18 cellular contexts compared by ENCODE assay signal in genomic region chr19:41222240-41222639, GRCh38. TPM values are rescaled to one million over a fixed set of nuclear protein-coding genes. Genes with fewer than 3 reads are reported as not detected.
A peak's percentile ranks its signal among the peaks of the same experiment; 100 is the strongest.
DNase-seq lines count a peak whose midpoint lies in the region; ATAC-seq and TF ChIP-seq lines count a peak whose summit lies in the region.
"Had no signal": no experiment of that assay in that cellular context is flagged by ENCODE, and none has a peak within 500 bp of the region (broad histone marks: within the 10 kb centered on the region; RNA-seq: fewer than 3 reads in every experiment).

No MANE protein-coding gene starts in this region.

- TF ChIP-seq POLR2A in stomach (IDR thresholded peaks at IDR 0.05), result no peak

- peaks cover 76% of the 10 kb centered on the region for H3K4me1 Mint-ChIP-seq in HFFc6 (ENCODE audit: low read depth)
- H3K4me1 Mint-ChIP-seq in activated T-helper 1 cell treated with anti-CD3 and anti-CD28 coated beads, Interleukin-12 subunit alpha, Interleukin-12 subunit beta, Interleukin-2, Interleukin-4 antibody, amounts not matched to agents 30 ng/mL and 10 ng/mL and 1 ng/mL, durations not matched to agents 14 hours and 24 hours and 36 hours (ENCODE audit: low read depth), result peaks cover 24% of the 10 kb centered on the region

- no peak for ATAC-seq in aorta (ENCODE audit: low FRiP score)
- ATAC-seq: T-cell had no signal

- peaks cover 3% of the 10 kb centered on the region for H3K27me3 ChIP-seq in layer of hippocampus (ENCODE audit: control insufficient read depth, insufficient read depth, low read length)
- peaks cover 0 to 37% (median 30%) of the 10 kb centered on the region in 3 donors for H3K27me3 ChIP-seq in stomach
- H3K27me3 ChIP-seq in aorta (ENCODE audit: control insufficient read depth in 1 of 2, insufficient read depth in 2 of 2, low read length in 1 of 2), result no peaks in the 10 kb centered on the region

- peak overlapping the region; percentile 86 for H3K27ac Mint-ChIP-seq in HFFc6
- H3K27ac Mint-ChIP-seq in activated T-helper 1 cell treated with anti-CD3 and anti-CD28 coated beads, Interleukin-12 subunit alpha, Interleukin-12 subunit beta, Interleukin-2, Interleukin-4 antibody, amounts not matched to agents 30 ng/mL and 10 ng/mL and 1 ng/mL, durations not matched to agents 14 hours and 24 hours and 36 hours, result peak overlapping the region; percentile 2
- H3K27ac Mint-ChIP-seq: CD14-positive monocyte, memory B cell had no signal

- WGBS in stomach, 5 donors, result 72 to 86% (median 80%) methylated on average over 10 of the region's 10 CpGs
- WGBS in aorta, 2 donors, result 87 to 88% methylated on average over 10 of the region's 10 CpGs

- no peak for TF ChIP-seq CTCF in HFFc6 (IDR thresholded peaks at IDR 0.05)
- no peak for TF ChIP-seq CTCF in stomach (IDR thresholded peaks at IDR 0.05)

- H3K27ac ChIP-seq in layer of hippocampus (ENCODE audit: low read depth, low read length) (peak overlapping the region; percentile 55), stomach (peak overlapping the region in 3 of 5 donors; percentile 90 to 94 (median 91)), aorta (ENCODE audit: low read depth in 1 of 2, low read length in 2 of 2) (no peak overlapping the region)

- peaks cover 11% of the 10 kb centered on the region for H3K27me3 Mint-ChIP-seq in HFFc6 (ENCODE audit: insufficient read depth)
- peaks cover 44% of the 10 kb centered on the region for H3K27me3 Mint-ChIP-seq in activated T-helper 1 cell treated with anti-CD3 and anti-CD28 coated beads, Interleukin-12 subunit alpha, Interleukin-12 subunit beta, Interleukin-2, Interleukin-4 antibody, amounts not matched to agents 30 ng/mL and 10 ng/mL and 1 ng/mL, durations not matched to agents 14 hours and 24 hours and 36 hours (ENCODE audit: insufficient read depth)

- no peaks in the 10 kb centered on the region for H3K9me3 ChIP-seq in stomach
- no peaks in the 10 kb centered on the region for H3K9me3 ChIP-seq in aorta (ENCODE audit: control insufficient read depth, low read length)

- H3K4me1 ChIP-seq in stomach (peaks cover 18 to 77% (median 54%) of the 10 kb centered on the region in 4 donors), aorta (ENCODE audit: control insufficient read depth in 1 of 2, insufficient read depth in 2 of 2, low read length in 2 of 2) (no peaks in the 10 kb centered on the region)

- intact Hi-C loops in activated T-helper 1 cell treated with anti-CD3 and anti-CD28 coated beads, Interleukin-12 subunit alpha, Interleukin-12 subunit beta, Interleukin-2, Interleukin-4 antibody, amounts not matched to agents 30 ng/mL and 10 ng/mL and 1 ng/mL, durations not matched to agents 14 hours and 24 hours and 36 hours (cut with micrococcal nuclease), result no loop called here
- intact Hi-C loops in stomach (cut with DNase I; ENCODE audit: low total_unique reads), result loop anchor here (5.0 kb wide), 1 partner anchor 35 kb away; no protein-coding TSS in a partner anchor
- intact Hi-C loops in aorta (cut with DNase I), result no loop called here

- DNase-seq in HFFc6, result no peak
- no peak for DNase-seq in activated T-helper 1 cell treated with anti-CD3 and anti-CD28 coated beads, Interleukin-12 subunit alpha, Interleukin-12 subunit beta, Interleukin-2, Interleukin-4 antibody, amounts not matched to agents 30 ng/mL and 10 ng/mL and 1 ng/mL, durations not matched to agents 14 hours and 24 hours and 36 hours (ENCODE audit: low spot score)
- no peak for DNase-seq in stomach
- no peak for DNase-seq in NCI-H82 treated with DMSO at 0.1 percent for 48 hours (lab: John Stamatoyannopoulos, UW; ENCODE audit: unreplicated experiment)
- DNase-seq in middle frontal gyrus (ENCODE audit: extremely low spot score, low spot score), result no peak
- DNase-seq in NCI-H1930 (lab: John Stamatoyannopoulos, UW), result no peak
- no peak for DNase-seq in aorta
- DNase-seq: activated CD4-positive, alpha-beta T cell treated with anti-CD3 and anti-CD28 coated beads for 1 hour; activated T-cell treated with anti-CD3 and anti-CD28 coated beads, Interleukin-2, amount 50 U/mL, for 48 hours; dermis blood vessel endothelial cell; EL; KG1; NCI-H1436 treated with DMSO at 0.1 percent for 48 hours; posterior cingulate gyrus; T-cell had no signal

- H3K36me3 ChIP-seq in stomach, result peaks cover 0 to 11% (median 5%) of the 10 kb centered on the region in 4 donors
- H3K36me3 ChIP-seq in aorta (ENCODE audit: control insufficient read depth in 1 of 2, insufficient read depth in 2 of 2, low read length in 1 of 2), result no peaks in the 10 kb centered on the region

- H3K4me3 Mint-ChIP-seq in HFFc6, result peak overlapping the region; percentile 86
- H3K4me3 Mint-ChIP-seq in activated T-helper 1 cell treated with anti-CD3 and anti-CD28 coated beads, Interleukin-12 subunit alpha, Interleukin-12 subunit beta, Interleukin-2, Interleukin-4 antibody, amounts not matched to agents 30 ng/mL and 10 ng/mL and 1 ng/mL, durations not matched to agents 14 hours and 24 hours and 36 hours, result no peak overlapping the region
- H3K4me3 Mint-ChIP-seq: CD14-positive monocyte, memory B cell, T-cell had no signal

- peaks cover 66% of the 10 kb centered on the region for H3K36me3 Mint-ChIP-seq in HFFc6 (ENCODE audit: low read depth)
- H3K36me3 Mint-ChIP-seq in activated T-helper 1 cell treated with anti-CD3 and anti-CD28 coated beads, Interleukin-12 subunit alpha, Interleukin-12 subunit beta, Interleukin-2, Interleukin-4 antibody, amounts not matched to agents 30 ng/mL and 10 ng/mL and 1 ng/mL, durations not matched to agents 14 hours and 24 hours and 36 hours (ENCODE audit: low read depth), result no peaks in the 10 kb centered on the region
- H3K36me3 Mint-ChIP-seq: T-cell had no signal

- H3K9me3 Mint-ChIP-seq in HFFc6, result peaks cover 7% of the 10 kb centered on the region; the same call in 1 of the 2 replicates
- no peaks in the 10 kb centered on the region for H3K9me3 Mint-ChIP-seq in activated T-helper 1 cell treated with anti-CD3 and anti-CD28 coated beads, Interleukin-12 subunit alpha, Interleukin-12 subunit beta, Interleukin-2, Interleukin-4 antibody, amounts not matched to agents 30 ng/mL and 10 ng/mL and 1 ng/mL, durations not matched to agents 14 hours and 24 hours and 36 hours
- H3K9me3 Mint-ChIP-seq: memory B cell, T-cell had no signal

- TF ChIP-seq EP300 in stomach (IDR thresholded peaks at IDR 0.05), result no peak

- H3K4me3 ChIP-seq in stomach (no peak overlapping the region), aorta (ENCODE audit: low read length in 2 of 2) (no peak overlapping the region)

RNA-seq across cellular contexts. Expression of gene AXL, which starts 3.2 kb away (rescaled TPM):
- total RNA-seq in HFFc6 (2021; fragmentation: NEBNext Ultra II Directional; extraction: Animal tissue kit (Norgen Biotek cat#: 25700)), result 100 to 1,000 TPM; 419 to 474 (median 458) TPM
- 0.17 and 0.18 TPM in 2 replicates for total RNA-seq in activated T-helper 1 cell treated with anti-CD3 and anti-CD28 coated beads, Interleukin-12 subunit alpha, Interleukin-12 subunit beta, Interleukin-2, Interleukin-4 antibody, amounts not matched to agents 30 ng/mL and 10 ng/mL and 1 ng/mL, durations not matched to agents 14 hours and 24 hours and 36 hours
- 10 to 100 TPM; 14.8 to 48.7 (median 38.9) TPM for total RNA-seq in stomach
- 1 to 10 TPM; 6.1 to 8.4 (median 7.0) TPM for polyA plus RNA-seq in stomach
- total RNA-seq in aorta, result 100 to 1,000 TPM; 106 TPM
- polyA plus RNA-seq in aorta, result 10 to 100 TPM; 14.8 to 44.6 TPM

RNA-seq across cellular contexts. Expression of gene CYP2S1, which starts 29.2 kb away (rescaled TPM):
- total RNA-seq in HFFc6 (2021; fragmentation: NEBNext Ultra II Directional; extraction: Animal tissue kit (Norgen Biotek cat#: 25700)), result 1 to 10 TPM in 3 of 6 experiments, under 1 TPM in 3; 0.65 to 1.6 (median 1.1) TPM
- total RNA-seq in activated T-helper 1 cell treated with anti-CD3 and anti-CD28 coated beads, Interleukin-12 subunit alpha, Interleukin-12 subunit beta, Interleukin-2, Interleukin-4 antibody, amounts not matched to agents 30 ng/mL and 10 ng/mL and 1 ng/mL, durations not matched to agents 14 hours and 24 hours and 36 hours, result 0.60 and 0.73 TPM in 2 replicates
- 10 to 100 TPM; 13.4 to 85.3 (median 39.7) TPM for total RNA-seq in stomach
- 10 to 100 TPM in 2 of 3 donors, 1 to 10 TPM in 1; 7.9 to 19.9 (median 15.5) TPM for polyA plus RNA-seq in stomach
- 1 to 10 TPM; 1.7 to 2.5 TPM for total RNA-seq in aorta
- 10 to 100 TPM in 1 of 2 donors, not detected in 1; 11.5 TPM for polyA plus RNA-seq in aorta

RNA-seq across cellular contexts. Expression of gene HNRNPUL1, which starts 41.9 kb away (rescaled TPM):
- total RNA-seq in HFFc6 (2021; fragmentation: NEBNext Ultra II Directional; extraction: Animal tissue kit (Norgen Biotek cat#: 25700)), result 100 to 1,000 TPM; 176 to 245 (median 234) TPM
- 254 and 264 TPM in 2 replicates for total RNA-seq in activated T-helper 1 cell treated with anti-CD3 and anti-CD28 coated beads, Interleukin-12 subunit alpha, Interleukin-12 subunit beta, Interleukin-2, Interleukin-4 antibody, amounts not matched to agents 30 ng/mL and 10 ng/mL and 1 ng/mL, durations not matched to agents 14 hours and 24 hours and 36 hours
- total RNA-seq in stomach (100 to 1,000 TPM in 3 of 5 donors, 10 to 100 TPM in 2; 47.8 to 319 (median 104) TPM), aorta (100 to 1,000 TPM; 155 to 156 TPM)
- polyA plus RNA-seq in stomach (10 to 100 TPM; 64.2 to 89.0 (median 84.0) TPM), aorta (10 to 100 TPM; 59.5 to 82.5 TPM)

Comparison
In these comparisons a context has a peak if more than half of its experiments do, and no peak if none do; other contexts are left out.
1. H3K27ac ChIP-seq: peak in layer of hippocampus (single experiment) and stomach (3 of 5); none in aorta (0 of 2).
2. RNA of gene AXL, which starts 3.2 kb away (total RNA-seq): 419 to 474 TPM in HFFc6, 106 TPM in aorta and 14.8 to 48.7 TPM in stomach; 0.17 to 0.18 TPM in activated T-helper 1 cell treated with anti-CD3 and anti-CD28 coated beads, Interleukin-12 subunit alpha, Interleukin-12 subunit beta, Interleukin-2, Interleukin-4 antibody, amounts not matched to agents 30 ng/mL and 10 ng/mL and 1 ng/mL, durations not matched to agents 14 hours and 24 hours and 36 hours; every median in the first group is over 10 times any median in the second.